ENCODE assay signal across 32 cellular contexts in the genomic region with DNA sequence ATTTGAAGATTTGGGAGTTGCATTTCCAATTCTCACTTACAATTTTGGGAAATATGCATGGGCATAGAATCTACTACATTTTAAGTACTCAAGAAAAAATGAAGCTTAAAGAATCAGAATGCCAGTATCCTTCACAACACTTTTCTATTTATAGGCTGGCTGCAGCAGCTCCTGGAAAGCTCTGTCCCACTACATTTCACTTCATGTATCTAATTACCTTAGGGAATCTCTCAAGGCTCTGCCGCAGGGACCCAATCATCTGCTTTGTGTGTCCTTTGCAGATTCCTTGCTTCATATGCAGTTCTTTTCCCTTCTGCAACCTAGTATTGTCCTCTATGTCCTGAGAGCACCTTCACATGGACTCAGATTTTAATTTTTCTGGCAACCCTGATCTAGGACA.
"Had no signal": no experiment of that assay in that cellular context is flagged by ENCODE, and none has a peak within 500 bp of the region (broad histone marks: within the 10 kb centered on the region; RNA-seq: fewer than 3 reads in every experiment).

No MANE protein-coding gene starts in this region.

- DNase-seq: activated CD4-positive, alpha-beta memory T cell treated with anti-CD3 and anti-CD28 coated beads for 36 hours; activated CD4-positive, alpha-beta T cell treated with anti-CD3 and anti-CD28 coated beads for 36 hours; activated CD4-positive, alpha-beta T cell treated with anti-CD3 and anti-CD28 coated beads, Interleukin-2, amount 10 ng/mL, durations not matched to agents 24 days and 14 days; activated CD4-positive, CD25-positive, alpha-beta regulatory T cell; activated CD4-positive, CD25-positive, alpha-beta regulatory T cell treated with anti-CD3 and anti-CD28 coated beads, Interleukin-2, amount 50 U/mL, for 72 hours; activated CD8-positive, alpha-beta memory T cell treated with anti-CD3 and anti-CD28 coated beads, Interleukin-2, amount 10 ng/mL, durations not matched to agents 7 days and 5 days; activated CD8-positive, alpha-beta memory T cell treated with anti-CD3 and anti-CD28 coated beads, Interleukin-2, amount 50 U/mL, for 4 hours; activated CD8-positive, alpha-beta T cell treated with anti-CD3 and anti-CD28 coated beads, Interleukin-2, amount 10 ng/mL, durations not matched to agents 7 days and 5 days; activated effector memory CD4-positive, alpha-beta T cell treated with anti-CD3 and anti-CD28 coated beads, Interleukin-2, amount 50 U/mL, for 16 hours; activated naive CD4-positive, alpha-beta T cell treated with anti-CD3 and anti-CD28 coated beads for 36 hours; activated naive CD8-positive, alpha-beta T cell treated with anti-CD3 and anti-CD28 coated beads for 36 hours; activated naive CD8-positive, alpha-beta T cell treated with anti-CD3 and anti-CD28 coated beads, Interleukin-2, amount 50 U/mL, for 24 hours; activated T-cell treated with anti-CD3 and anti-CD28 coated beads, Interleukin-2, amount 50 U/mL, for 1 hour; activated T-cell treated with anti-CD3 and anti-CD28 coated beads, Interleukin-2, amount 50 U/mL, for 48 hours; adrenal gland; amygdala; aorta; body of pancreas; effector memory CD4-positive, alpha-beta T cell; endodermal cell; foreskin keratinocyte; head of caudate nucleus; T-helper 2 cell had no signal

- H3K27me3 ChIP-seq: adrenal gland, body of pancreas, dorsolateral prefrontal cortex, esophagus muscularis mucosa, foreskin keratinocyte, gastroesophageal sphincter had no signal

- H3K27ac Mint-ChIP-seq: activated CD4-positive, alpha-beta memory T cell treated with anti-CD3 and anti-CD28 coated beads for 36 hours; activated CD4-positive, alpha-beta T cell treated with anti-CD3 and anti-CD28 coated beads for 36 hours; activated CD4-positive, alpha-beta T cell treated with anti-CD3 and anti-CD28 coated beads, Interleukin-2, amount 10 ng/mL, durations not matched to agents 24 days and 14 days; activated CD8-positive, alpha-beta memory T cell treated with anti-CD3 and anti-CD28 coated beads, Interleukin-2, amount 10 ng/mL, durations not matched to agents 7 days and 5 days; activated CD8-positive, alpha-beta T cell treated with anti-CD3 and anti-CD28 coated beads, Interleukin-2, amount 10 ng/mL, durations not matched to agents 7 days and 5 days; activated naive CD4-positive, alpha-beta T cell treated with anti-CD3 and anti-CD28 coated beads for 36 hours; activated naive CD4-positive, alpha-beta T cell treated with anti-CD3 and anti-CD28 coated beads, Interleukin-2, amount 50 U/mL, for 24 hours; activated naive CD8-positive, alpha-beta T cell treated with anti-CD3 and anti-CD28 coated beads for 36 hours; activated naive CD8-positive, alpha-beta T cell treated with anti-CD3 and anti-CD28 coated beads, Interleukin-2, amount 50 U/mL, for 24 hours; activated T-helper 1 cell treated with anti-CD3 and anti-CD28 coated beads, Interleukin-12 subunit alpha, Interleukin-12 subunit beta, Interleukin-2, Interleukin-4 antibody, amounts not matched to agents 30 ng/mL and 10 ng/mL and 1 ng/mL, durations not matched to agents 14 hours and 24 hours and 36 hours; activated T-helper 2 cell treated with anti-CD3 and anti-CD28 coated beads, Interferon-gamma antibody, Interleukin-2, Interleukin-4, amounts not matched to agents 10 μg/mL and 5 μg/mL and 100 μg/mL, durations not matched to agents 14 hours and 24 hours and 36 hours; dendritic cell treated with granulocyte-macrophage colony-stimulating factor and Interleukin-4, amounts not matched to agents 40 ng/mL and 50 ng/mL, for 4 days; endodermal cell had no signal

- H3K4me1 ChIP-seq: adrenal gland, body of pancreas, foreskin keratinocyte had no signal

- H3K4me3 ChIP-seq: adrenal gland, body of pancreas, coronary artery, dorsolateral prefrontal cortex, esophagus muscularis mucosa, gastroesophageal sphincter had no signal

- H3K4me3 Mint-ChIP-seq: activated CD4-positive, alpha-beta memory T cell treated with anti-CD3 and anti-CD28 coated beads for 36 hours; activated CD4-positive, alpha-beta T cell treated with anti-CD3 and anti-CD28 coated beads for 36 hours; activated CD4-positive, alpha-beta T cell treated with anti-CD3 and anti-CD28 coated beads, Interleukin-2, amount 10 ng/mL, durations not matched to agents 24 days and 14 days; activated CD8-positive, alpha-beta memory T cell treated with anti-CD3 and anti-CD28 coated beads, Interleukin-2, amount 10 ng/mL, durations not matched to agents 7 days and 5 days; activated CD8-positive, alpha-beta T cell treated with anti-CD3 and anti-CD28 coated beads, Interleukin-2, amount 10 ng/mL, durations not matched to agents 7 days and 5 days; activated naive CD4-positive, alpha-beta T cell treated with anti-CD3 and anti-CD28 coated beads for 36 hours; activated naive CD4-positive, alpha-beta T cell treated with anti-CD3 and anti-CD28 coated beads, Interleukin-2, amount 50 U/mL, for 24 hours; activated naive CD8-positive, alpha-beta T cell treated with anti-CD3 and anti-CD28 coated beads for 36 hours; activated naive CD8-positive, alpha-beta T cell treated with anti-CD3 and anti-CD28 coated beads, Interleukin-2, amount 50 U/mL, for 24 hours; activated T-helper 1 cell treated with anti-CD3 and anti-CD28 coated beads, Interleukin-12 subunit alpha, Interleukin-12 subunit beta, Interleukin-2, Interleukin-4 antibody, amounts not matched to agents 30 ng/mL and 10 ng/mL and 1 ng/mL, durations not matched to agents 14 hours and 24 hours and 36 hours; central memory CD8-positive, alpha-beta T cell; dendritic cell treated with granulocyte-macrophage colony-stimulating factor and Interleukin-4, amounts not matched to agents 40 ng/mL and 50 ng/mL, for 4 days; endodermal cell had no signal

- H3K4me1 Mint-ChIP-seq: central memory CD8-positive, alpha-beta T cell had no signal

- H3K27me3 Mint-ChIP-seq: activated CD4-positive, alpha-beta memory T cell treated with anti-CD3 and anti-CD28 coated beads for 36 hours; activated CD4-positive, alpha-beta T cell treated with anti-CD3 and anti-CD28 coated beads, Interleukin-2, amount 10 ng/mL, durations not matched to agents 24 days and 14 days; activated CD8-positive, alpha-beta memory T cell treated with anti-CD3 and anti-CD28 coated beads, Interleukin-2, amount 10 ng/mL, durations not matched to agents 7 days and 5 days; activated naive CD4-positive, alpha-beta T cell treated with anti-CD3 and anti-CD28 coated beads, Interleukin-2, amount 50 U/mL, for 24 hours; activated naive CD8-positive, alpha-beta T cell treated with anti-CD3 and anti-CD28 coated beads for 36 hours; activated naive CD8-positive, alpha-beta T cell treated with anti-CD3 and anti-CD28 coated beads, Interleukin-2, amount 50 U/mL, for 24 hours; central memory CD8-positive, alpha-beta T cell; dendritic cell treated with granulocyte-macrophage colony-stimulating factor and Interleukin-4, amounts not matched to agents 40 ng/mL and 50 ng/mL, for 4 days had no signal

- H3K9me3 Mint-ChIP-seq: central memory CD8-positive, alpha-beta T cell; dendritic cell treated with granulocyte-macrophage colony-stimulating factor and Interleukin-4, amounts not matched to agents 40 ng/mL and 50 ng/mL, for 4 days; endodermal cell had no signal

- ATAC-seq: activated CD4-positive, alpha-beta T cell treated with anti-CD3 and anti-CD28 coated beads for 36 hours; activated CD8-positive, alpha-beta memory T cell treated with anti-CD3 and anti-CD28 coated beads, Interleukin-2, amount 10 ng/mL, durations not matched to agents 7 days and 5 days; activated CD8-positive, alpha-beta T cell treated with anti-CD3 and anti-CD28 coated beads, Interleukin-2, amount 10 ng/mL, durations not matched to agents 7 days and 5 days; activated naive CD8-positive, alpha-beta T cell treated with anti-CD3 and anti-CD28 coated beads, Interleukin-2, amount 50 U/mL, for 24 hours; body of pancreas; foreskin keratinocyte; gastroesophageal sphincter had no signal

- H3K36me3 ChIP-seq: adrenal gland, esophagus muscularis mucosa, gastroesophageal sphincter had no signal

- H3K27ac ChIP-seq: adrenal gland, body of pancreas, coronary artery, esophagus muscularis mucosa, foreskin keratinocyte, gastroesophageal sphincter had no signal

- H3K9me3 ChIP-seq: adrenal gland, body of pancreas, esophagus muscularis mucosa, gastroesophageal sphincter had no signal
